In genomic region chr3:45914362-45915077, GRCh38 we compare ENCODE assay signal across 2 cellular contexts.
TF ChIP-seq lines count a peak whose summit lies in the region.

No MANE protein-coding gene starts in this region.

TF ChIP-seq in IMR-90, 13 proteins besides CTCF, POLR2A, EP300 and RAD21:
- TF ChIP-seq BHLHE40 (IDR thresholded peaks at IDR 0.05; ENCODE audit: low read depth, low read length), result no peak
- TF ChIP-seq CEBPB (IDR thresholded peaks at IDR 0.05; ENCODE audit: low read depth, low read length), result no peak
- no peak for TF ChIP-seq RFX5 (IDR thresholded peaks at IDR 0.05; ENCODE audit: low read depth, low read length)
- no peak for TF ChIP-seq CHD1 (IDR thresholded peaks at IDR 0.05; ENCODE audit: low read depth, low read length)
- no peak for TF ChIP-seq RCOR1 (IDR thresholded peaks at IDR 0.05; ENCODE audit: insufficient replicate concordance, low read length)
- TF ChIP-seq MAZ (IDR thresholded peaks at IDR 0.05; ENCODE audit: borderline replicate concordance, low read depth, low read length), result no peak
- no peak for TF ChIP-seq MXI1 (IDR thresholded peaks at IDR 0.05; ENCODE audit: borderline replicate concordance, low read depth, low read length)
- TF ChIP-seq NFE2L2 (IDR thresholded peaks at IDR 0.05; ENCODE audit: low read depth, low read length), result no peak
- no peak for TF ChIP-seq MAFK (IDR thresholded peaks at IDR 0.05; ENCODE audit: low read depth, low read length)
- TF ChIP-seq USF2 (IDR thresholded peaks at IDR 0.05; ENCODE audit: low read depth, low read length), result no peak
- TF ChIP-seq FOS (IDR thresholded peaks at IDR 0.05; ENCODE audit: low read depth, low read length), result no peak
- no peak for TF ChIP-seq ELK1 (IDR thresholded peaks at IDR 0.05; ENCODE audit: borderline replicate concordance, low read depth, low read length)
- TF ChIP-seq SMC3 (IDR thresholded peaks at IDR 0.05; ENCODE audit: low read depth, low read length), result no peak

TF ChIP-seq in GM12878, 131 proteins besides CTCF, POLR2A, EP300 and RAD21:
- TF ChIP-seq LARP7 (IDR thresholded peaks at IDR 0.05) (peak; percentile 74), POLR2AphosphoS5 (IDR thresholded peaks at IDR 0.05; ENCODE audit: low read length) (0 out of 2 replicates have a peak, but pooled peaks have one; percentile 30), WRNIP1 (IDR thresholded peaks at IDR 0.05; ENCODE audit: borderline replicate concordance, low read depth, low read length) (no peak), SMAD5 (IDR thresholded peaks at IDR 0.05; ENCODE audit: low read depth) (peak; percentile 52), SIX5 (IDR thresholded peaks at IDR 0.05; ENCODE audit: low read depth, low read length, severe bottlenecking) (no peak), CHD1 (IDR thresholded peaks at IDR 0.05; ENCODE audit: low read depth, low read length) (no peak), CHD2 (IDR thresholded peaks at IDR 0.05; ENCODE audit: borderline replicate concordance, low read depth, low read length) (0 out of 2 replicates have a peak, but pooled peaks have one; percentile 18), HSF1 (IDR thresholded peaks at IDR 0.05; ENCODE audit: low read depth, low read length) (no peak), PRDM15 (CRISPR knock-in tag; IDR thresholded peaks at IDR 0.05) (no peak), STAT3 (IDR thresholded peaks at IDR 0.05; ENCODE audit: low read depth, low read length) (no peak), ZNF622 (IDR thresholded peaks at IDR 0.05) (no peak), BACH1 (IDR thresholded peaks at IDR 0.05; ENCODE audit: borderline replicate concordance) (no peak), CBX3 (IDR thresholded peaks at IDR 0.05; ENCODE audit: borderline replicate concordance, low read depth) (no peak), CREM (IDR thresholded peaks at IDR 0.05; ENCODE audit: low read depth) (no peak), SIN3A (IDR thresholded peaks at IDR 0.05; ENCODE audit: low read depth, low read length) (no peak), ZBTB33 (IDR thresholded peaks at IDR 0.05) (no peak), FOXM1 (IDR thresholded peaks at IDR 0.05; ENCODE audit: low read depth, low read length) (peak; percentile 49; the same call in 1 of the 2 replicates), RFX5 (IDR thresholded peaks at IDR 0.05; ENCODE audit: low read depth, low read length) (no peak), GABPA (IDR thresholded peaks at IDR 0.05; ENCODE audit: low read depth) (no peak), ZNF24 (IDR thresholded peaks at IDR 0.05) (no peak), EGR1 (IDR thresholded peaks at IDR 0.05; ENCODE audit: borderline replicate concordance in 1 of 2, low read depth in 2 of 2, low read length in 2 of 2) (no peak), ZNF687 (IDR thresholded peaks at IDR 0.05) (peak; percentile 88), ZBED1 (IDR thresholded peaks at IDR 0.05; ENCODE audit: borderline replicate concordance) (peak; percentile 70; the same call in 1 of the 2 replicates), CEBPZ (IDR thresholded peaks at IDR 0.05; ENCODE audit: low read depth, low read length) (no peak), MYB (IDR thresholded peaks at IDR 0.05; ENCODE audit: borderline replicate concordance, low read depth, low read length) (no peak), ESRRA (IDR thresholded peaks at IDR 0.05; ENCODE audit: low read length) (no peak), NRF1 (conservative IDR thresholded peaks at IDR 0.05; ENCODE audit: low read depth, low read length) (no peak), GATAD2B (conservative IDR thresholded peaks at IDR 0.05; ENCODE audit: low read depth) (peak; percentile 19; the same call in 1 of the 2 replicates), RBBP5 (conservative IDR thresholded peaks at IDR 0.05) (no peak), ZNF207 (IDR thresholded peaks at IDR 0.05; ENCODE audit: borderline replicate concordance) (no peak), POU2F2 (IDR thresholded peaks at IDR 0.05; ENCODE audit: borderline replicate concordance, low read depth, low read length) (no peak), KDM1A (IDR thresholded peaks at IDR 0.05; ENCODE audit: borderline replicate concordance) (no peak), E4F1 (IDR thresholded peaks at IDR 0.05; ENCODE audit: borderline replicate concordance, partially characterized antibody) (no peak), DPF2 (IDR thresholded peaks at IDR 0.05) (no peak)
